1 cellular context compared by ENCODE assay signal in the genomic region with DNA sequence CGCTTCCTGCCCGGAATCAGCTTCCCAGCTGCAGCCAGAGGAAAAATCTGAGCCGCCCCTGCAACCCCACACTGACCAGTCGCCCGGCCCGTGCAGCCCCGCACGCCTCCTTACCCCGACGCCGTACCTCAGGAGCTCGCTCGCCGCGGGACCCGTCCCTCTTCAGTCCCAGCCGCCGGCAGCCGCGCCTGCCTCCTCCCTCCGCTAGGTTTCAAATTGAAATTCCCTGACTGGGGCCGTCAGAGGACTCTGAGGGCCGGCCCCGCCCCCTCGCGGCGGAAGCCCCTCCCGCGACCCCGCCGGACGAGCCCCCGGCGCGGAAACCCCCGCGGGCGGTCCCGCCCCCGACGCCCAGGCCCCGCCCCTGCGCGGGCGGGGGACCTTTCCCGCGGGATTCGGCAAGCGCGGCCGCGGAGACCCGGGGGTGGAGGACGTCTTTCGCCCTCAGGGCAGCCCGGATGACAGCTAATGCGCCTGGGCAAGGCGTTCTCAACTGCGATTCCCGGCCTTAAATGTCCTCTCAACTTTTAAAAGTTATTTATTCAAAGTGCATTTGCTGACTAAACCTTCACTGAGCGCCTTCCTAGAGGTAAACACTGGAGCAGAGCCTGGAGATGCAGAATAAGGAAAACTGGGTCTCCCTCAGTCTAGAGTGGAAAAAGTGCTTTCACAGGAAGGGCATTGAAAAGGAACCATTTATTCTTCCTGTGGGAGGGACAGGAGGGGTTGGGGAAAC.
TF ChIP-seq lines count a peak whose summit lies in the region.

A gene (minus strand): TSS at position 218 of the 736 bp plus-strand sequence. CDS start 106,760 bp downstream, outside the sequence.

TF ChIP-seq in HepG2, 621 proteins besides CTCF, POLR2A, EP300 and RAD21 (continued from another document and continues in another):
- TF ChIP-seq, protein P1, sequence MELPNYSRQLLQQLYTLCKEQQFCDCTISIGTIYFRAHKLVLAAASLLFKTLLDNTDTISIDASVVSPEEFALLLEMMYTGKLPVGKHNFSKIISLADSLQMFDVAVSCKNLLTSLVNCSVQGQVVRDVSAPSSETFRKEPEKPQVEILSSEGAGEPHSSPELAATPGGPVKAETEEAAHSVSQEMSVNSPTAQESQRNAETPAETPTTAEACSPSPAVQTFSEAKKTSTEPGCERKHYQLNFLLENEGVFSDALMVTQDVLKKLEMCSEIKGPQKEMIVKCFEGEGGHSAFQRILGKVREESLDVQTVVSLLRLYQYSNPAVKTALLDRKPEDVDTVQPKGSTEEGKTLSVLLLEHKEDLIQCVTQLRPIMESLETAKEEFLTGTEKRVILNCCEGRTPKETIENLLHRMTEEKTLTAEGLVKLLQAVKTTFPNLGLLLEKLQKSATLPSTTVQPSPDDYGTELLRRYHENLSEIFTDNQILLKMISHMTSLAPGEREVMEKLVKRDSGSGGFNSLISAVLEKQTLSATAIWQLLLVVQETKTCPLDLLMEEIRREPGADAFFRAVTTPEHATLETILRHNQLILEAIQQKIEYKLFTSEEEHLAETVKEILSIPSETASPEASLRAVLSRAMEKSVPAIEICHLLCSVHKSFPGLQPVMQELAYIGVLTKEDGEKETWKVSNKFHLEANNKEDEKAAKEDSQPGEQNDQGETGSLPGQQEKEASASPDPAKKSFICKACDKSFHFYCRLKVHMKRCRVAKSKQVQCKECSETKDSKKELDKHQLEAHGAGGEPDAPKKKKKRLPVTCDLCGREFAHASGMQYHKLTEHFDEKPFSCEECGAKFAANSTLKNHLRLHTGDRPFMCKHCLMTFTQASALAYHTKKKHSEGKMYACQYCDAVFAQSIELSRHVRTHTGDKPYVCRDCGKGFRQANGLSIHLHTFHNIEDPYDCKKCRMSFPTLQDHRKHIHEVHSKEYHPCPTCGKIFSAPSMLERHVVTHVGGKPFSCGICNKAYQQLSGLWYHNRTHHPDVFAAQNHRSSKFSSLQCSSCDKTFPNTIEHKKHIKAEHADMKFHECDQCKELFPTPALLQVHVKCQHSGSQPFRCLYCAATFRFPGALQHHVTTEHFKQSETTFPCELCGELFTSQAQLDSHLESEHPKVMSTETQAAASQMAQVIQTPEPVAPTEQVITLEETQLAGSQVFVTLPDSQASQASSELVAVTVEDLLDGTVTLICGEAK (IDR thresholded peaks at IDR 0.05) = no peak
- TF ChIP-seq, protein P1 (CRISPR knock-in tag; IDR thresholded peaks at IDR 0.05) = no peak
- TF ChIP-seq HNF4A (CRISPR knock-in tag; IDR thresholded peaks at IDR 0.05) (no peak), TCF7L2 (IDR thresholded peaks at IDR 0.05; ENCODE audit: low read depth, low read length) (no peak), ZBTB3 (CRISPR knock-in tag; IDR thresholded peaks at IDR 0.05; ENCODE audit: borderline replicate concordance, low read depth) (0 out of 2 replicates have a peak, but pooled peaks have one; percentile 49), ZNF264 (CRISPR knock-in tag; IDR thresholded peaks at IDR 0.05) (no peak; the same call in 1 of the 2 replicates), ZNF530 (CRISPR knock-in tag; IDR thresholded peaks at IDR 0.05; ENCODE audit: low read depth) (no peak), NFE2L2 (IDR thresholded peaks at IDR 0.05; ENCODE audit: low read length) (no peak), PCBP2 (optimal IDR thresholded peaks at IDR 0.05; ENCODE audit: low read depth, low read length, poor library complexity, severe bottlenecking) (no peak), GABPB1 (CRISPR knock-in tag; IDR thresholded peaks at IDR 0.05) (peak; percentile 85), ZSCAN20 (CRISPR knock-in tag; IDR thresholded peaks at IDR 0.05; ENCODE audit: borderline replicate concordance) (0 out of 2 replicates have a peak, but pooled peaks have one; percentile 18), ZSCAN29 (CRISPR knock-in tag; conservative IDR thresholded peaks at IDR 0.05) (peak; percentile 49; the same call in 1 of the 2 replicates), BRCA1 (CRISPR knock-in tag; IDR thresholded peaks at IDR 0.05) (no peak), SCMH1 (CRISPR knock-in tag; IDR thresholded peaks at IDR 0.05; ENCODE audit: borderline replicate concordance) (no peak), SMC3 (IDR thresholded peaks at IDR 0.05; ENCODE audit: low read length) (no peak), TOPORS (CRISPR knock-in tag; IDR thresholded peaks at IDR 0.05) (no peak), GPN1 (CRISPR knock-in tag; IDR thresholded peaks at IDR 0.05; ENCODE audit: borderline replicate concordance) (no peak), SAFB2 (CRISPR knock-in tag; IDR thresholded peaks at IDR 0.05; ENCODE audit: borderline replicate concordance, low read depth) (no peak; the same call in 1 of the 2 replicates), SSRP1 (CRISPR knock-in tag; IDR thresholded peaks at IDR 0.05) (0 out of 2 replicates have a peak, but pooled peaks have one; percentile 13), CENPX (CRISPR knock-in tag; IDR thresholded peaks at IDR 0.05) (no peak), ZFP82 (CRISPR knock-in tag; IDR thresholded peaks at IDR 0.05; ENCODE audit: borderline replicate concordance) (0 out of 2 replicates have a peak, but pooled peaks have one; percentile 39), ZNF629 (CRISPR knock-in tag; conservative IDR thresholded peaks at IDR 0.05) (no peak), TMF1 (CRISPR knock-in tag; IDR thresholded peaks at IDR 0.05; ENCODE audit: low read depth) (peak; percentile 51; the same call in 1 of the 2 replicates), MAZ (IDR thresholded peaks at IDR 0.05; ENCODE audit: borderline replicate concordance, low read depth, low read length) (peak; percentile 99), MAZ (CRISPR knock-in tag; IDR thresholded peaks at IDR 0.05; ENCODE audit: low read depth) (peak; percentile 94), SP5 (CRISPR knock-in tag; IDR thresholded peaks at IDR 0.05; ENCODE audit: borderline replicate concordance, low read depth) (peak; percentile 57; the same call in 1 of the 2 replicates), ZNF790 (CRISPR knock-in tag; IDR thresholded peaks at IDR 0.05; ENCODE audit: borderline replicate concordance) (no peak; the same call in 1 of the 2 replicates), REXO4 (CRISPR knock-in tag; IDR thresholded peaks at IDR 0.05; ENCODE audit: borderline replicate concordance) (no peak), TCF12 (IDR thresholded peaks at IDR 0.05) (no peak), TCF12 (CRISPR knock-in tag; IDR thresholded peaks at IDR 0.05) (peak; percentile 76; the same call in 1 of the 2 replicates), ZC3H4 (CRISPR knock-in tag; IDR thresholded peaks at IDR 0.05; ENCODE audit: borderline replicate concordance) (no peak), ZNF674 (CRISPR knock-in tag; IDR thresholded peaks at IDR 0.05; ENCODE audit: low read depth) (no peak), ARNTL (CRISPR knock-in tag; IDR thresholded peaks at IDR 0.05) (peak; percentile 12), NFE2L1 (CRISPR knock-in tag; IDR thresholded peaks at IDR 0.05; ENCODE audit: borderline replicate concordance) (no peak), ZNF20 (CRISPR knock-in tag; IDR thresholded peaks at IDR 0.05) (no peak)
- TF ChIP-seq, protein P2, sequence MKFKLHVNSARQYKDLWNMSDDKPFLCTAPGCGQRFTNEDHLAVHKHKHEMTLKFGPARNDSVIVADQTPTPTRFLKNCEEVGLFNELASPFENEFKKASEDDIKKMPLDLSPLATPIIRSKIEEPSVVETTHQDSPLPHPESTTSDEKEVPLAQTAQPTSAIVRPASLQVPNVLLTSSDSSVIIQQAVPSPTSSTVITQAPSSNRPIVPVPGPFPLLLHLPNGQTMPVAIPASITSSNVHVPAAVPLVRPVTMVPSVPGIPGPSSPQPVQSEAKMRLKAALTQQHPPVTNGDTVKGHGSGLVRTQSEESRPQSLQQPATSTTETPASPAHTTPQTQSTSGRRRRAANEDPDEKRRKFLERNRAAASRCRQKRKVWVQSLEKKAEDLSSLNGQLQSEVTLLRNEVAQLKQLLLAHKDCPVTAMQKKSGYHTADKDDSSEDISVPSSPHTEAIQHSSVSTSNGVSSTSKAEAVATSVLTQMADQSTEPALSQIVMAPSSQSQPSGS (CRISPR knock-in tag; IDR thresholded peaks at IDR 0.05) = peak; percentile 12; the same call in 1 of the 2 replicates
- TF ChIP-seq, protein P3, sequence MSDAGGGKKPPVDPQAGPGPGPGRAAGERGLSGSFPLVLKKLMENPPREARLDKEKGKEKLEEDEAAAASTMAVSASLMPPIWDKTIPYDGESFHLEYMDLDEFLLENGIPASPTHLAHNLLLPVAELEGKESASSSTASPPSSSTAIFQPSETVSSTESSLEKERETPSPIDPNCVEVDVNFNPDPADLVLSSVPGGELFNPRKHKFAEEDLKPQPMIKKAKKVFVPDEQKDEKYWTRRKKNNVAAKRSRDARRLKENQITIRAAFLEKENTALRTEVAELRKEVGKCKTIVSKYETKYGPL (CRISPR knock-in tag; IDR thresholded peaks at IDR 0.05) = no peak
- TF ChIP-seq, protein P4, sequence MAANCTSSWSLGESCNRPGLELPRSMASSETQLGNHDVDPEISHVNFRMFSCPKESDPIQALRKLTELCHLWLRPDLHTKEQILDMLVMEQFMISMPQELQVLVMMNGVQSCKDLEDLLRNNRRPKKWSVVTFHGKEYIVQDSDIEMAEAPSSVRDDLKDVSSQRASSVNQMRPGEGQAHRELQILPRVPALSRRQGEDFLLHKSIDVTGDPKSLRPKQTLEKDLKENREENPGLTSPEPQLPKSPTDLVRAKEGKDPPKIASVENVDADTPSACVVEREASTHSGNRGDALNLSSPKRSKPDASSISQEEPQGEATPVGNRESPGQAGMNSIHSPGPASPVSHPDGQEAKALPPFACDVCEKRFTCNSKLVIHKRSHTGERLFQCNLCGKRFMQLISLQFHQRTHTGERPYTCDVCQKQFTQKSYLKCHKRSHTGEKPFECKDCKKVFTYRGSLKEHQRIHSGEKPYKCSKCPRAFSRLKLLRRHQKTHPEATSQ (CRISPR knock-in tag; IDR thresholded peaks at IDR 0.05; ENCODE audit: borderline replicate concordance) = no peak
- TF ChIP-seq, protein P5, sequence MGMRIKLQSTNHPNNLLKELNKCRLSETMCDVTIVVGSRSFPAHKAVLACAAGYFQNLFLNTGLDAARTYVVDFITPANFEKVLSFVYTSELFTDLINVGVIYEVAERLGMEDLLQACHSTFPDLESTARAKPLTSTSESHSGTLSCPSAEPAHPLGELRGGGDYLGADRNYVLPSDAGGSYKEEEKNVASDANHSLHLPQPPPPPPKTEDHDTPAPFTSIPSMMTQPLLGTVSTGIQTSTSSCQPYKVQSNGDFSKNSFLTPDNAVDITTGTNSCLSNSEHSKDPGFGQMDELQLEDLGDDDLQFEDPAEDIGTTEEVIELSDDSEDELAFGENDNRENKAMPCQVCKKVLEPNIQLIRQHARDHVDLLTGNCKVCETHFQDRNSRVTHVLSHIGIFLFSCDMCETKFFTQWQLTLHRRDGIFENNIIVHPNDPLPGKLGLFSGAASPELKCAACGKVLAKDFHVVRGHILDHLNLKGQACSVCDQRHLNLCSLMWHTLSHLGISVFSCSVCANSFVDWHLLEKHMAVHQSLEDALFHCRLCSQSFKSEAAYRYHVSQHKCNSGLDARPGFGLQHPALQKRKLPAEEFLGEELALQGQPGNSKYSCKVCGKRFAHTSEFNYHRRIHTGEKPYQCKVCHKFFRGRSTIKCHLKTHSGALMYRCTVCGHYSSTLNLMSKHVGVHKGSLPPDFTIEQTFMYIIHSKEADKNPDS (CRISPR knock-in tag; IDR thresholded peaks at IDR 0.05) = peak; percentile 73; the same call in 1 of the 2 replicates
- TF ChIP-seq, protein P6, sequence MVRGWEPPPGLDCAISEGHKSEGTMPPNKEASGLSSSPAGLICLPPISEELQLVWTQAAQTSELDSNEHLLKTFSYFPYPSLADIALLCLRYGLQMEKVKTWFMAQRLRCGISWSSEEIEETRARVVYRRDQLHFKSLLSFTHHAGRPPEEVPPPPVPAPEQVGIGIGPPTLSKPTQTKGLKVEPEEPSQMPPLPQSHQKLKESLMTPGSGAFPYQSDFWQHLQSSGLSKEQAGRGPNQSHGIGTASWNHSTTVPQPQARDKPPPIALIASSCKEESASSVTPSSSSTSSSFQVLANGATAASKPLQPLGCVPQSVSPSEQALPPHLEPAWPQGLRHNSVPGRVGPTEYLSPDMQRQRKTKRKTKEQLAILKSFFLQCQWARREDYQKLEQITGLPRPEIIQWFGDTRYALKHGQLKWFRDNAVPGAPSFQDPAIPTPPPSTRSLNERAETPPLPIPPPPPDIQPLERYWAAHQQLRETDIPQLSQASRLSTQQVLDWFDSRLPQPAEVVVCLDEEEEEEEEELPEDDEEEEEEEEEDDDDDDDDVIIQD (CRISPR knock-in tag; IDR thresholded peaks at IDR 0.05; ENCODE audit: low read depth) = peak; percentile 61; the same call in 1 of the 2 replicates
- TF ChIP-seq, protein P7, sequence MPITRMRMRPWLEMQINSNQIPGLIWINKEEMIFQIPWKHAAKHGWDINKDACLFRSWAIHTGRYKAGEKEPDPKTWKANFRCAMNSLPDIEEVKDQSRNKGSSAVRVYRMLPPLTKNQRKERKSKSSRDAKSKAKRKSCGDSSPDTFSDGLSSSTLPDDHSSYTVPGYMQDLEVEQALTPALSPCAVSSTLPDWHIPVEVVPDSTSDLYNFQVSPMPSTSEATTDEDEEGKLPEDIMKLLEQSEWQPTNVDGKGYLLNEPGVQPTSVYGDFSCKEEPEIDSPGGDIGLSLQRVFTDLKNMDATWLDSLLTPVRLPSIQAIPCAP (CRISPR knock-in tag; IDR thresholded peaks at IDR 0.05; ENCODE audit: low read depth) = no peak
